In genomic region chr4:82428526-82428968, GRCh38 we compare ENCODE assay signal across 8 cellular contexts. TPM values are rescaled to one million over a fixed set of nuclear protein-coding genes. Genes with fewer than 3 reads are reported as not detected.
DNase-seq lines count a peak whose midpoint lies in the region; ATAC-seq and TF ChIP-seq lines count a peak whose summit lies in the region.

No MANE protein-coding gene starts in this region.

- WGBS in thyroid gland, 2 donors: 1 to 2% methylated on average over 14 of the region's 14 CpGs

- no peak for ATAC-seq in activated CD8-positive, alpha-beta memory T cell treated with anti-CD3 and anti-CD28 coated beads, Interleukin-2, amount 10 ng/mL, durations not matched to agents 7 days and 5 days
- no peak for ATAC-seq in GM18502 (IDR thresholded peaks at IDR 0.05; ENCODE audit: poor library complexity, unreplicated experiment)

- DNase-seq in activated CD8-positive, alpha-beta memory T cell treated with anti-CD3 and anti-CD28 coated beads, Interleukin-2, amount 10 ng/mL, durations not matched to agents 7 days and 5 days: no peak
- DNase-seq in activated CD8-positive, alpha-beta memory T cell treated with anti-CD3 and anti-CD28 coated beads, Interleukin-2, amount 50 U/mL, for 48 hours: no peak
- DNase-seq in kidney glomerular epithelial cell (lab: John Stamatoyannopoulos, UW) (peak; percentile 38), thyroid gland (no peak), T1000 (lab: John Stamatoyannopoulos, UW) (no peak), NCI-H226 (no peak)

- peaks cover 30 to 31% of the 10 kb centered on the region in 2 donors for H3K36me3 ChIP-seq in thyroid gland

- no peaks in the 10 kb centered on the region for H3K9me3 ChIP-seq in thyroid gland

- H3K4me1 ChIP-seq in thyroid gland: peaks cover 27 to 28% of the 10 kb centered on the region in 2 donors

- no peaks in the 10 kb centered on the region for H3K27me3 ChIP-seq in thyroid gland

- no peaks in the 10 kb centered on the region for H3K9me3 Mint-ChIP-seq in activated CD8-positive, alpha-beta memory T cell treated with anti-CD3 and anti-CD28 coated beads, Interleukin-2, amount 10 ng/mL, durations not matched to agents 7 days and 5 days (ENCODE audit: low read depth)
- H3K9me3 Mint-ChIP-seq in activated naive CD8-positive, alpha-beta T cell (ENCODE audit: low read depth): no peaks in the 10 kb centered on the region

- H3K27me3 Mint-ChIP-seq in activated CD8-positive, alpha-beta memory T cell treated with anti-CD3 and anti-CD28 coated beads, Interleukin-2, amount 10 ng/mL, durations not matched to agents 7 days and 5 days: no peaks in the 10 kb centered on the region
- H3K27me3 Mint-ChIP-seq in activated naive CD8-positive, alpha-beta T cell: no peaks in the 10 kb centered on the region

- no peak for TF ChIP-seq POLR2A in thyroid gland (IDR thresholded peaks at IDR 0.05)

- H3K4me3 Mint-ChIP-seq in activated CD8-positive, alpha-beta memory T cell treated with anti-CD3 and anti-CD28 coated beads, Interleukin-2, amount 10 ng/mL, durations not matched to agents 7 days and 5 days: peak overlapping the region; percentile 97
- H3K4me3 Mint-ChIP-seq in activated naive CD8-positive, alpha-beta T cell: peak overlapping the region; percentile 100

- H3K4me1 Mint-ChIP-seq in activated CD8-positive, alpha-beta memory T cell treated with anti-CD3 and anti-CD28 coated beads, Interleukin-2, amount 10 ng/mL, durations not matched to agents 7 days and 5 days: peaks cover 62% of the 10 kb centered on the region
- peaks cover 61% of the 10 kb centered on the region for H3K4me1 Mint-ChIP-seq in activated naive CD8-positive, alpha-beta T cell (ENCODE audit: low read depth)

- no peak for TF ChIP-seq CTCF in thyroid gland (IDR thresholded peaks at IDR 0.05)

- H3K27ac Mint-ChIP-seq in activated CD8-positive, alpha-beta memory T cell treated with anti-CD3 and anti-CD28 coated beads, Interleukin-2, amount 10 ng/mL, durations not matched to agents 7 days and 5 days: peak overlapping the region; percentile 98
- peak overlapping the region; percentile 100 for H3K27ac Mint-ChIP-seq in activated naive CD8-positive, alpha-beta T cell

- peak overlapping the region; percentile 43 to 98 (median 49) for H3K4me3 ChIP-seq in thyroid gland (replicated peaks in 1 of 3)

- intact Hi-C loops in thyroid gland (cut with DNase I): loop anchor here (2.0 kb wide), 1 partner anchor 54 kb away; no protein-coding TSS in a partner anchor

- peaks cover 61% of the 10 kb centered on the region for H3K36me3 Mint-ChIP-seq in activated CD8-positive, alpha-beta memory T cell treated with anti-CD3 and anti-CD28 coated beads, Interleukin-2, amount 10 ng/mL, durations not matched to agents 7 days and 5 days
- peaks cover 40% of the 10 kb centered on the region for H3K36me3 Mint-ChIP-seq in activated naive CD8-positive, alpha-beta T cell

- CTCF ChIA-PET in activated CD8-positive, alpha-beta memory T cell treated with anti-CD3 and anti-CD28 coated beads, Interleukin-2, amount 10 ng/mL, durations not matched to agents 7 days and 5 days (lab: Charles Lee): interaction anchor here (0.7 to 3.2 kb wide), 17 partner anchors 9 to 437 kb away, joined by 3 to 23 read pairs (median 5); partner anchors contain the start of gene HNRNPD

- peak overlapping the region in 2 of 3 donors; percentile 97 to 98 for H3K27ac ChIP-seq in thyroid gland

RNA-seq across cellular contexts. Expression of gene HNRNPDL, which starts 1.7 kb away (rescaled TPM):
- total RNA-seq in activated CD8-positive, alpha-beta memory T cell treated with anti-CD3 and anti-CD28 coated beads, Interleukin-2, amount 10 ng/mL, durations not matched to agents 7 days and 5 days: 100 to 1,000 TPM; 317 to 343 TPM
- 100 to 1,000 TPM; 189 to 287 (median 245) TPM for total RNA-seq in thyroid gland

RNA-seq across cellular contexts. Expression of gene ENOPH1, which starts 1.8 kb away (rescaled TPM):
- 10 to 100 TPM; 40.6 to 46.6 TPM for total RNA-seq in activated CD8-positive, alpha-beta memory T cell treated with anti-CD3 and anti-CD28 coated beads, Interleukin-2, amount 10 ng/mL, durations not matched to agents 7 days and 5 days
- 10 to 100 TPM; 21.3 to 35.3 (median 25.9) TPM for total RNA-seq in thyroid gland

RNA-seq across cellular contexts. Expression of gene HNRNPD, which starts 54.8 kb away (rescaled TPM):
- total RNA-seq in activated CD8-positive, alpha-beta memory T cell treated with anti-CD3 and anti-CD28 coated beads, Interleukin-2, amount 10 ng/mL, durations not matched to agents 7 days and 5 days: 100 to 1,000 TPM; 385 to 421 TPM
- 100 to 1,000 TPM in 1 of 4 donors, 10 to 100 TPM in 3; 67.1 to 145 (median 93.8) TPM for total RNA-seq in thyroid gland
